17 cellular contexts compared by ENCODE assay signal in genomic region chr7:101608772-101609713, GRCh38. TPM values are rescaled to one million over a fixed set of nuclear protein-coding genes. Genes with fewer than 3 reads are reported as not detected.
DNase-seq lines count a peak whose midpoint lies in the region; ATAC-seq and TF ChIP-seq lines count a peak whose summit lies in the region.
"Had no signal": no experiment of that assay in that cellular context is flagged by ENCODE, and none has a peak within 500 bp of the region (broad histone marks: within the 10 kb centered on the region; RNA-seq: fewer than 3 reads in every experiment).

No MANE protein-coding gene starts in this region.

- H3K36me3 ChIP-seq in left lung = no peaks in the 10 kb centered on the region
- H3K36me3 ChIP-seq in upper lobe of left lung = no peaks in the 10 kb centered on the region
- H3K36me3 ChIP-seq: cardiac muscle cell, uterus had no signal

- no peaks in the 10 kb centered on the region for H3K36me3 Mint-ChIP-seq in activated naive CD8-positive, alpha-beta T cell treated with anti-CD3 and anti-CD28 coated beads, Interleukin-2, amount 50 U/mL, for 24 hours (ENCODE audit: low read depth)
- H3K36me3 Mint-ChIP-seq in activated naive CD8-positive, alpha-beta T cell treated with anti-CD3 and anti-CD28 coated beads for 36 hours = no peaks in the 10 kb centered on the region

- H3K27me3 ChIP-seq in left lung (peaks cover 0 to 1% of the 10 kb centered on the region in 2 donors), upper lobe of left lung (no peaks in the 10 kb centered on the region)
- H3K27me3 ChIP-seq: cardiac muscle cell, uterus had no signal

- peak overlapping the region; percentile 73 for H3K27ac ChIP-seq in VCaP
- no peak overlapping the region for H3K27ac ChIP-seq in left lung
- H3K27ac ChIP-seq in upper lobe of left lung = no peak overlapping the region
- H3K27ac ChIP-seq: cardiac muscle cell, uterus had no signal

- H3K4me3 ChIP-seq in left lung = no peak overlapping the region
- H3K4me3 ChIP-seq in upper lobe of left lung = no peak overlapping the region
- H3K4me3 ChIP-seq: cardiac muscle cell, uterus had no signal

- H3K4me1 ChIP-seq in left lung (no peaks in the 10 kb centered on the region), upper lobe of left lung (peaks cover 0 to 3% (median 0%) of the 10 kb centered on the region in 4 donors)
- H3K4me1 ChIP-seq: uterus had no signal

- intact Hi-C loops in left lung (cut with DNase I) = no loop called here

- ATAC-seq in activated naive CD8-positive, alpha-beta T cell treated with anti-CD3 and anti-CD28 coated beads, Interleukin-2, amount 50 U/mL, for 24 hours = peak; percentile 24
- peak; percentile 98 for ATAC-seq in left lung
- peak; percentile 49 to 86 for ATAC-seq in upper lobe of left lung (ENCODE audit: low FRiP score in 2 of 2)
- ATAC-seq in GM19023 (IDR thresholded peaks at IDR 0.05; ENCODE audit: unreplicated experiment) = no peak
- ATAC-seq: activated CD8-positive, alpha-beta T cell treated with anti-CD3 and anti-CD28 coated beads, Interleukin-2, amount 10 ng/mL, durations not matched to agents 7 days and 5 days had no signal

- no peak for DNase-seq in activated naive CD8-positive, alpha-beta T cell treated with anti-CD3 and anti-CD28 coated beads, Interleukin-2, amount 50 U/mL, for 24 hours
- no peak for DNase-seq in activated naive CD8-positive, alpha-beta T cell treated with anti-CD3 and anti-CD28 coated beads for 36 hours
- DNase-seq in left lung (peak; percentile 68 to 81), upper lobe of left lung (peak; percentile 33 to 79), anterior cingulate cortex (lab: John Stamatoyannopoulos, UW) (no peak)
- no peak for DNase-seq in activated T-cell treated with anti-CD3 and anti-CD28 coated beads, Interleukin-2, amount 50 U/mL, for 1 hour
- DNase-seq: activated CD8-positive, alpha-beta T cell treated with anti-CD3 and anti-CD28 coated beads, Interleukin-2, amount 10 ng/mL, durations not matched to agents 7 days and 5 days; NCI-H2227 treated with DMSO at 0.1 percent for 48 hours; RPMI8226; stimulated activated CD8-positive, alpha-beta memory T cell treated with anti-CD3 and anti-CD28 coated beads, Interleukin-4, amount 100 ng/mL, for 48 hours; T1000; uterus had no signal

- TF ChIP-seq EP300 in upper lobe of left lung (IDR thresholded peaks at IDR 0.05) = no peak

- TF ChIP-seq POLR2A in upper lobe of left lung (IDR thresholded peaks at IDR 0.05) = no peak

- H3K9me3 ChIP-seq in left lung (no peaks in the 10 kb centered on the region), upper lobe of left lung (no peaks in the 10 kb centered on the region)
- H3K9me3 ChIP-seq: uterus had no signal

- 52 to 58% methylated on average over 6 to 12 of the region's 12 CpGs for WGBS in upper lobe of left lung, 2 donors

- H3K9me3 Mint-ChIP-seq in activated naive CD8-positive, alpha-beta T cell treated with anti-CD3 and anti-CD28 coated beads, Interleukin-2, amount 50 U/mL, for 24 hours = no peaks in the 10 kb centered on the region
- no peaks in the 10 kb centered on the region for H3K9me3 Mint-ChIP-seq in activated naive CD8-positive, alpha-beta T cell treated with anti-CD3 and anti-CD28 coated beads for 36 hours

- H3K4me1 Mint-ChIP-seq in activated naive CD8-positive, alpha-beta T cell treated with anti-CD3 and anti-CD28 coated beads, Interleukin-2, amount 50 U/mL, for 24 hours = no peaks in the 10 kb centered on the region
- no peaks in the 10 kb centered on the region for H3K4me1 Mint-ChIP-seq in activated naive CD8-positive, alpha-beta T cell treated with anti-CD3 and anti-CD28 coated beads for 36 hours

- H3K4me3 Mint-ChIP-seq in activated naive CD8-positive, alpha-beta T cell treated with anti-CD3 and anti-CD28 coated beads, Interleukin-2, amount 50 U/mL, for 24 hours = no peak overlapping the region
- H3K4me3 Mint-ChIP-seq in activated naive CD8-positive, alpha-beta T cell treated with anti-CD3 and anti-CD28 coated beads for 36 hours = no peak overlapping the region
- H3K4me3 Mint-ChIP-seq: activated CD8-positive, alpha-beta T cell treated with anti-CD3 and anti-CD28 coated beads, Interleukin-2, amount 10 ng/mL, durations not matched to agents 7 days and 5 days had no signal

- no peak; the same call in 1 of the 2 replicates for TF ChIP-seq CTCF in VCaP (conservative IDR thresholded peaks at IDR 0.05)
- TF ChIP-seq CTCF in left lung (IDR thresholded peaks at IDR 0.05) = no peak
- peak in 1 of 6 experiments; percentile 28 for TF ChIP-seq CTCF in upper lobe of left lung (IDR thresholded peaks at IDR 0.05)

- H3K27me3 Mint-ChIP-seq in activated naive CD8-positive, alpha-beta T cell treated with anti-CD3 and anti-CD28 coated beads, Interleukin-2, amount 50 U/mL, for 24 hours = peaks cover 4% of the 10 kb centered on the region
- H3K27me3 Mint-ChIP-seq in activated naive CD8-positive, alpha-beta T cell treated with anti-CD3 and anti-CD28 coated beads for 36 hours = no peaks in the 10 kb centered on the region

- no peak overlapping the region for H3K27ac Mint-ChIP-seq in activated naive CD8-positive, alpha-beta T cell treated with anti-CD3 and anti-CD28 coated beads, Interleukin-2, amount 50 U/mL, for 24 hours
- H3K27ac Mint-ChIP-seq in activated naive CD8-positive, alpha-beta T cell treated with anti-CD3 and anti-CD28 coated beads for 36 hours = no peak overlapping the region
- H3K27ac Mint-ChIP-seq: activated CD8-positive, alpha-beta T cell treated with anti-CD3 and anti-CD28 coated beads, Interleukin-2, amount 10 ng/mL, durations not matched to agents 7 days and 5 days had no signal

RNA-seq across cellular contexts. Expression of gene MYL10, which starts 20.1 kb away (rescaled TPM):
- total RNA-seq in activated naive CD8-positive, alpha-beta T cell treated with anti-CD3 and anti-CD28 coated beads for 36 hours = not detected
- total RNA-seq in left lung = not detected
- total RNA-seq in upper lobe of left lung = not detected
- total RNA-seq: activated CD8-positive, alpha-beta T cell treated with anti-CD3 and anti-CD28 coated beads, Interleukin-2, amount 10 ng/mL, durations not matched to agents 7 days and 5 days; cardiac muscle cell; liver; omental fat pad; uterus had no signal

Comparison
In these comparisons a context has a peak if more than half of its experiments do, and no peak if none do; other contexts are left out.
1. DNase-seq: peak in left lung (2 of 2) and upper lobe of left lung (2 of 2); none in activated naive CD8-positive, alpha-beta T cell treated with anti-CD3 and anti-CD28 coated beads, Interleukin-2, amount 50 U/mL, for 24 hours (single experiment), activated naive CD8-positive, alpha-beta T cell treated with anti-CD3 and anti-CD28 coated beads for 36 hours (single experiment), activated T-cell treated with anti-CD3 and anti-CD28 coated beads, Interleukin-2, amount 50 U/mL, for 1 hour (single experiment) and anterior cingulate cortex (0 of 58).